In the genomic region with DNA sequence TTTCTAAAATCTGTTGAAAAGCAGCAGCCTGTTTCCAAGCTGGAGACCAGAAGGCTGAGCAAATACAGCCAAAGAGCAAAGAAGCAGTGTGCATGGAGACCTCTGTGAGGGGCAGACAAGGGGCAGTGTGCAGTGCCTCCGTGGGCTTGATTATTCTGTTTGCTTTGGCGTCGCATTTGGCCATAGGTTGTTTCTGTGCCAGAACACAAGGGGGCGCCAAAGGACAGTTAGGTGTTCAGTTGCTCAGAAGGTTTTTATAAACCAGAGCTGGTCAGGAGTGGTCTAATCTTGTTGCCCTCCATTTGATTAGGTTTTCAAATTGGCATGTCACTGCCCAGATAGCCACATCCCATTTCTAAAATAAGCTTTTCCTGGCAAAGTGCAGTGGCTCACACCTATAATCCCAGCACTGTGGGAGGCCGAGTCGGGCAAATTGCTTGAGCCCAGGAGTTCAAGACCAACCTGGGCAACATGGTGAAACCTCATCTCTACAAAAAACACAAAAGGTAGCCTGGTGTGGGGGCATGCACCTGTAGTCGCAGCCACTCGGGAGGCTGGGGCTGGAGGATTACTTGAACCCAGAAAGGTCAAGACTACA, we compare ENCODE assay signal across 1 cellular context.
TF ChIP-seq lines count a peak whose summit lies in the region.

No MANE protein-coding gene starts in this region.

TF ChIP-seq in HCT116, 20 proteins besides CTCF, POLR2A, EP300 and RAD21 (continued from another document):
- TF ChIP-seq, protein P1, sequence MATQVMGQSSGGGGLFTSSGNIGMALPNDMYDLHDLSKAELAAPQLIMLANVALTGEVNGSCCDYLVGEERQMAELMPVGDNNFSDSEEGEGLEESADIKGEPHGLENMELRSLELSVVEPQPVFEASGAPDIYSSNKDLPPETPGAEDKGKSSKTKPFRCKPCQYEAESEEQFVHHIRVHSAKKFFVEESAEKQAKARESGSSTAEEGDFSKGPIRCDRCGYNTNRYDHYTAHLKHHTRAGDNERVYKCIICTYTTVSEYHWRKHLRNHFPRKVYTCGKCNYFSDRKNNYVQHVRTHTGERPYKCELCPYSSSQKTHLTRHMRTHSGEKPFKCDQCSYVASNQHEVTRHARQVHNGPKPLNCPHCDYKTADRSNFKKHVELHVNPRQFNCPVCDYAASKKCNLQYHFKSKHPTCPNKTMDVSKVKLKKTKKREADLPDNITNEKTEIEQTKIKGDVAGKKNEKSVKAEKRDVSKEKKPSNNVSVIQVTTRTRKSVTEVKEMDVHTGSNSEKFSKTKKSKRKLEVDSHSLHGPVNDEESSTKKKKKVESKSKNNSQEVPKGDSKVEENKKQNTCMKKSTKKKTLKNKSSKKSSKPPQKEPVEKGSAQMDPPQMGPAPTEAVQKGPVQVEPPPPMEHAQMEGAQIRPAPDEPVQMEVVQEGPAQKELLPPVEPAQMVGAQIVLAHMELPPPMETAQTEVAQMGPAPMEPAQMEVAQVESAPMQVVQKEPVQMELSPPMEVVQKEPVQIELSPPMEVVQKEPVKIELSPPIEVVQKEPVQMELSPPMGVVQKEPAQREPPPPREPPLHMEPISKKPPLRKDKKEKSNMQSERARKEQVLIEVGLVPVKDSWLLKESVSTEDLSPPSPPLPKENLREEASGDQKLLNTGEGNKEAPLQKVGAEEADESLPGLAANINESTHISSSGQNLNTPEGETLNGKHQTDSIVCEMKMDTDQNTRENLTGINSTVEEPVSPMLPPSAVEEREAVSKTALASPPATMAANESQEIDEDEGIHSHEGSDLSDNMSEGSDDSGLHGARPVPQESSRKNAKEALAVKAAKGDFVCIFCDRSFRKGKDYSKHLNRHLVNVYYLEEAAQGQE (IDR thresholded peaks at IDR 0.05; ENCODE audit: low read depth) = no peak
- no peak for TF ChIP-seq EZH2phosphoT487 (IDR thresholded peaks at IDR 0.05; ENCODE audit: borderline replicate concordance)
- no peak for TF ChIP-seq ZFX (IDR thresholded peaks at IDR 0.05)
- no peak for TF ChIP-seq POLR2AphosphoS5 (IDR thresholded peaks at IDR 0.05; ENCODE audit: low read depth, low read length)
- TF ChIP-seq, protein P2, sequence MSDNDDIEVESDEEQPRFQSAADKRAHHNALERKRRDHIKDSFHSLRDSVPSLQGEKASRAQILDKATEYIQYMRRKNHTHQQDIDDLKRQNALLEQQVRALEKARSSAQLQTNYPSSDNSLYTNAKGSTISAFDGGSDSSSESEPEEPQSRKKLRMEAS (IDR thresholded peaks at IDR 0.05) = no peak
- no peak for TF ChIP-seq EZH2 (IDR thresholded peaks at IDR 0.05)
- no peak for TF ChIP-seq ZNF274 (IDR thresholded peaks at IDR 0.05; ENCODE audit: low read depth, low read length)
- no peak for TF ChIP-seq TCF7L2 (IDR thresholded peaks at IDR 0.05; ENCODE audit: borderline replicate concordance, extremely low read depth, insufficient read depth, insufficient read length)
- no peak for TF ChIP-seq JUND (IDR thresholded peaks at IDR 0.05)
- TF ChIP-seq, protein P3, sequence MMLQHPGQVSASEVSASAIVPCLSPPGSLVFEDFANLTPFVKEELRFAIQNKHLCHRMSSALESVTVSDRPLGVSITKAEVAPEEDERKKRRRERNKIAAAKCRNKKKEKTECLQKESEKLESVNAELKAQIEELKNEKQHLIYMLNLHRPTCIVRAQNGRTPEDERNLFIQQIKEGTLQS (IDR thresholded peaks at IDR 0.05) = no peak
- TF ChIP-seq ZBTB33 (IDR thresholded peaks at IDR 0.05; ENCODE audit: extremely low read depth, insufficient replicate concordance, low read length) = no peak
- no peak for TF ChIP-seq SRF (IDR thresholded peaks at IDR 0.05; ENCODE audit: low read depth)
- no peak for TF ChIP-seq ELF1 (IDR thresholded peaks at IDR 0.05; ENCODE audit: borderline replicate concordance, low read depth)
- no peak for TF ChIP-seq SP1 (IDR thresholded peaks at IDR 0.05; ENCODE audit: low read depth)
